ENCODE assay signal across 24 cellular contexts in genomic region chr17:8873801-8874715, GRCh38. TPM values are rescaled to one million over a fixed set of nuclear protein-coding genes. Genes with fewer than 3 reads are reported as not detected.
DNase-seq lines count a peak whose midpoint lies in the region; ATAC-seq and TF ChIP-seq lines count a peak whose summit lies in the region.
"Had no signal": no experiment of that assay in that cellular context is flagged by ENCODE, and none has a peak within 500 bp of the region (broad histone marks: within the 10 kb centered on the region; RNA-seq: fewer than 3 reads in every experiment).

No MANE protein-coding gene starts in this region.

- H3K9me2 ChIP-seq in hepatocyte (replicated peaks; ENCODE audit: insufficient read depth): no peaks in the 10 kb centered on the region

- WGBS in hepatocyte (ENCODE audit: low lambda C conversion rate, missing lambda C conversion rate): 63% methylated on average over 19 of the region's 19 CpGs

- ATAC-seq in DND-41 (ENCODE audit: insufficient read depth, low read depth) (no peak), HG03378 (IDR thresholded peaks at IDR 0.05; ENCODE audit: unreplicated experiment) (no peak), GM19395 (IDR thresholded peaks at IDR 0.05; ENCODE audit: unreplicated experiment) (no peak)
- ATAC-seq in stimulated activated effector memory CD8-positive, alpha-beta T cell treated with anti-CD3 and anti-CD28 coated beads, Interleukin-12 subunit alpha, Interleukin-12 subunit beta, amount 100 ng/mL, for 72 hours: no peak
- ATAC-seq: body of pancreas had no signal

- H3K4me3 Mint-ChIP-seq in stimulated activated effector memory CD8-positive, alpha-beta T cell treated with anti-CD3 and anti-CD28 coated beads, Interleukin-12 subunit alpha, Interleukin-12 subunit beta, amount 100 ng/mL, for 72 hours: no peak overlapping the region
- H3K4me3 Mint-ChIP-seq: neural progenitor cell had no signal

- H3K27ac Mint-ChIP-seq in stimulated activated effector memory CD8-positive, alpha-beta T cell treated with anti-CD3 and anti-CD28 coated beads, Interleukin-12 subunit alpha, Interleukin-12 subunit beta, amount 100 ng/mL, for 72 hours: peak overlapping the region; percentile 79
- H3K27ac Mint-ChIP-seq: neural progenitor cell had no signal

- H3K4me1 ChIP-seq in DND-41 (ENCODE audit: insufficient read depth, low read length): peaks cover 7% of the 10 kb centered on the region
- H3K4me1 ChIP-seq in HUES48 (ENCODE audit: control insufficient read depth, insufficient read depth, low read length): peaks cover 7% of the 10 kb centered on the region; the same call in 1 of the 2 replicates
- H3K4me1 ChIP-seq in hepatocyte (ENCODE audit: insufficient read depth): peaks cover 13% of the 10 kb centered on the region
- H3K4me1 ChIP-seq: neural progenitor cell, transverse colon had no signal

- no peak for DNase-seq in DND-41
- DNase-seq in hepatocyte (ENCODE audit: low spot score): no peak
- DNase-seq in stimulated activated effector memory CD8-positive, alpha-beta T cell treated with anti-CD3 and anti-CD28 coated beads, Interleukin-12 subunit alpha, Interleukin-12 subunit beta, amount 100 ng/mL, for 72 hours (ENCODE audit: low spot score in 2 of 2): no peak
- DNase-seq in stimulated activated CD4-positive, alpha-beta T cell treated with anti-CD3 and anti-CD28 coated beads, Interleukin-15, amount 100 ng/mL, for 24 hours: no peak
- DNase-seq: activated CD4-positive, alpha-beta T cell treated with anti-CD3 and anti-CD28 coated beads for 4 hours; activated effector memory CD4-positive, alpha-beta T cell treated with anti-CD3 and anti-CD28 coated beads, Interleukin-2, amount 50 U/mL, for 16 hours; activated T-cell treated with anti-CD3 and anti-CD28 coated beads, Interleukin-2, amount 50 U/mL, for 1 hour; body of pancreas; COR-L47; DMS79 treated with DMSO at 0.1 percent for 48 hours; kidney glomerular epithelial cell; NCI-H1092 treated with DMSO at 0.1 percent for 48 hours; NCI-H187; NCI-H524 treated with DMSO at 0.1 percent for 48 hours; NK-92 treated with Interleukin-12 subunit alpha and Interleukin-12 subunit beta, amount 100 ng/mL, for 24 hours; PC-9; SHP77; transverse colon had no signal

- H3K4me2 ChIP-seq in DND-41 (ENCODE audit: insufficient read depth, low read length) (no peak overlapping the region), hepatocyte (peak overlapping the region; percentile 4)
- H3K4me2 ChIP-seq: neural progenitor cell, PC-9 had no signal

- H3K27me3 ChIP-seq in DND-41 (ENCODE audit: insufficient read depth, low read length, poor library complexity) (no peaks in the 10 kb centered on the region), HUES48 (ENCODE audit: control insufficient read depth, insufficient read depth, low read length) (no peaks in the 10 kb centered on the region), hepatocyte (peaks cover 14% of the 10 kb centered on the region)
- H3K27me3 ChIP-seq: body of pancreas, neural progenitor cell had no signal

- H3K27ac ChIP-seq in DND-41 (ENCODE audit: low read length) (0 out of 2 replicates have a peak overlapping the region, but pooled peaks have one; percentile 9), HUES48 (ENCODE audit: low read depth, low read length) (peak overlapping the region; percentile 22), hepatocyte (no peak overlapping the region)
- H3K27ac ChIP-seq: body of pancreas, neural progenitor cell, PC-9, transverse colon had no signal

- H4K20me1 ChIP-seq in DND-41 (ENCODE audit: insufficient read depth, low read length): no peaks in the 10 kb centered on the region
- H4K20me1 ChIP-seq in hepatocyte (ENCODE audit: insufficient read depth, poor library complexity, severe bottlenecking): no peaks in the 10 kb centered on the region

- H3K79me2 ChIP-seq in DND-41 (ENCODE audit: insufficient read depth, low read length) (no peaks in the 10 kb centered on the region), hepatocyte (no peaks in the 10 kb centered on the region)

- no peak overlapping the region for H3K4me3 ChIP-seq in DND-41 (ENCODE audit: low read depth in 1 of 2, low read length in 2 of 2)
- H3K4me3 ChIP-seq in HUES48 (ENCODE audit: low read depth, low read length): no peak overlapping the region
- no peak overlapping the region for H3K4me3 ChIP-seq in hepatocyte
- H3K4me3 ChIP-seq: body of pancreas, neural progenitor cell, PC-9, transverse colon had no signal

- H3K9me3 ChIP-seq in DND-41 (ENCODE audit: insufficient read depth, low read length, severe bottlenecking): no peaks in the 10 kb centered on the region
- no peaks in the 10 kb centered on the region for H3K9me3 ChIP-seq in HUES48 (ENCODE audit: control insufficient read depth, insufficient read depth, low read length)
- H3K9me3 ChIP-seq in hepatocyte (ENCODE audit: low read depth): no peaks in the 10 kb centered on the region
- H3K9me3 ChIP-seq: body of pancreas, transverse colon had no signal

- peaks cover 32% of the 10 kb centered on the region for H3K4me1 Mint-ChIP-seq in stimulated activated effector memory CD8-positive, alpha-beta T cell treated with anti-CD3 and anti-CD28 coated beads, Interleukin-12 subunit alpha, Interleukin-12 subunit beta, amount 100 ng/mL, for 72 hours

- H3K9ac ChIP-seq in DND-41 (ENCODE audit: low read depth, low read length) (no peak overlapping the region), HUES48 (ENCODE audit: low read depth, low read length) (no peak overlapping the region)
- H3K9ac ChIP-seq: neural progenitor cell had no signal

- no peaks in the 10 kb centered on the region for H3K9me3 Mint-ChIP-seq in stimulated activated effector memory CD8-positive, alpha-beta T cell treated with anti-CD3 and anti-CD28 coated beads, Interleukin-12 subunit alpha, Interleukin-12 subunit beta, amount 100 ng/mL, for 72 hours
- H3K9me3 Mint-ChIP-seq: neural progenitor cell had no signal

- no peak for TF ChIP-seq CTCF in DND-41 (IDR thresholded peaks at IDR 0.05; ENCODE audit: borderline replicate concordance, extremely low read depth, low read length, poor library complexity, severe bottlenecking)
- no peak for TF ChIP-seq CTCF in hepatocyte (IDR thresholded peaks at IDR 0.05; ENCODE audit: poor library complexity)

- H2AFZ ChIP-seq in DND-41 (ENCODE audit: low read depth, low read length) (no peak overlapping the region), hepatocyte (no peak overlapping the region)
- H2AFZ ChIP-seq: neural progenitor cell, PC-9 had no signal

- H3K36me3 ChIP-seq in DND-41 (ENCODE audit: insufficient read depth, low read length): peaks cover 10% of the 10 kb centered on the region
- H3K36me3 ChIP-seq in HUES48 (ENCODE audit: control insufficient read depth, insufficient read depth, low read length): no peaks in the 10 kb centered on the region
- H3K36me3 ChIP-seq in hepatocyte (replicated peaks; ENCODE audit: insufficient read depth, low read depth): no peaks in the 10 kb centered on the region
- H3K36me3 ChIP-seq: neural progenitor cell, transverse colon had no signal

- peaks cover 37% of the 10 kb centered on the region for H3K36me3 Mint-ChIP-seq in stimulated activated effector memory CD8-positive, alpha-beta T cell treated with anti-CD3 and anti-CD28 coated beads, Interleukin-12 subunit alpha, Interleukin-12 subunit beta, amount 100 ng/mL, for 72 hours
- H3K36me3 Mint-ChIP-seq: neural progenitor cell had no signal

RNA-seq across cellular contexts. Expression of gene PIK3R6, which starts 6.6 kb away (rescaled TPM):
- total RNA-seq in hepatocyte: 0.10 TPM in 1 of 2 replicates, not detected in the other
- 0.07 TPM in 1 of 2 replicates, not detected in the other for polyA plus RNA-seq in hepatocyte
- total RNA-seq: lung microvascular endothelial cell, PC-9 had no signal
- polyA plus RNA-seq: BJ had no signal
